ENCODE assay signal across 17 cellular contexts in the genomic region with DNA sequence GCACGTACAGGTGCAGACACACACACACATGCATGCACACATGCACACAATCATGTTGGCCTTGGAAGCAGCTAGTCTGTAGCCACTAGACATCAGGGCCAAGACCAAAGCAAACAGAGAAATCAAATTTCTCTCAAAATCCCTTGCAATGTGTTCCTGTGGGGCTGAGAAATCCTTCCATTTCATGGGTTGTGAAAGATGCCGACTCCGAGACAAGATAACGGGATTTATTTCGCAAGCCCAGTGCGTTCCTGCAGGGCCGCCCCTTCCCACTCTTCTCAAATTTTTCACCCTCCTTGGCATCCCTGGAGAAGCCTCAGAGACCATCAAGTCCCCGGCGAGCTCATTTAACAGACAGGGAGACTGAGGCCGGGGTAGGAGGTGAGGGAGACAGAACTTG.
"Had no signal": no experiment of that assay in that cellular context is flagged by ENCODE, and none has a peak within 500 bp of the region (broad histone marks: within the 10 kb centered on the region; RNA-seq: fewer than 3 reads in every experiment).

No MANE protein-coding gene starts in this region.

- H3K27ac ChIP-seq: dorsolateral prefrontal cortex, pancreas had no signal

- H3K36me3 Mint-ChIP-seq: activated naive CD8-positive, alpha-beta T cell had no signal

- H3K36me3 ChIP-seq: pancreas had no signal

- H3K27ac Mint-ChIP-seq: activated CD4-positive, alpha-beta T cell treated with anti-CD3 and anti-CD28 coated beads for 36 hours; activated naive CD8-positive, alpha-beta T cell; T-helper 2 cell treated with Interferon-gamma antibody and Interleukin-4, amounts not matched to agents 5 μg/mL and 100 μg/mL, for 36 hours; WTC11 had no signal

- H3K4me3 Mint-ChIP-seq: activated CD4-positive, alpha-beta T cell treated with anti-CD3 and anti-CD28 coated beads for 36 hours; activated naive CD8-positive, alpha-beta T cell; T-helper 2 cell treated with Interferon-gamma antibody and Interleukin-4, amounts not matched to agents 5 μg/mL and 100 μg/mL, for 36 hours; WTC11 had no signal

- ATAC-seq: activated CD4-positive, alpha-beta T cell treated with anti-CD3 and anti-CD28 coated beads for 36 hours; pancreas had no signal

- H3K27me3 ChIP-seq: dorsolateral prefrontal cortex, pancreas had no signal

- DNase-seq: activated CD4-positive, alpha-beta T cell treated with anti-CD3 and anti-CD28 coated beads for 36 hours; activated CD4-positive, alpha-beta T cell treated with anti-CD3 and anti-CD28 coated beads, Interleukin-2, amount 50 U/mL, for 48 hours; activated gamma-delta T cell treated with Interleukin-2 at 50 U/mL for 16 hours; amniotic stem cell; central memory CD4-positive, alpha-beta T cell; dorsolateral prefrontal cortex; foreskin melanocyte; glutamatergic neuron; mammary epithelial cell; pancreas; stimulated activated CD4-positive, alpha-beta T cell treated with anti-CD3 and anti-CD28 coated beads, Interleukin-12 subunit alpha, Interleukin-12 subunit beta, amount 100 ng/mL, for 4 hours; stimulated activated CD4-positive, alpha-beta T cell treated with anti-CD3 and anti-CD28 coated beads, Interleukin-1b, Interleukin-23, amount 100 ng/mL, for 48 hours; stimulated activated CD8-positive, alpha-beta memory T cell treated with anti-CD3 and anti-CD28 coated beads, Interleukin-4, amount 100 ng/mL, for 48 hours; stimulated activated naive CD4-positive, alpha-beta T cell had no signal

- H3K4me3 ChIP-seq: dorsolateral prefrontal cortex, pancreas had no signal

- H3K9me3 ChIP-seq: pancreas had no signal

- H3K4me1 Mint-ChIP-seq: activated CD4-positive, alpha-beta T cell treated with anti-CD3 and anti-CD28 coated beads for 36 hours had no signal
